In genomic region chr3:153911111-153911510, GRCh38 we compare ENCODE assay signal across 15 cellular contexts.
DNase-seq lines count a peak whose midpoint lies in the region; ATAC-seq and TF ChIP-seq lines count a peak whose summit lies in the region.
"Had no signal": no experiment of that assay in that cellular context is flagged by ENCODE, and none has a peak within 500 bp of the region (broad histone marks: within the 10 kb centered on the region; RNA-seq: fewer than 3 reads in every experiment).

No MANE protein-coding gene starts in this region.

- intact Hi-C loops in thyroid gland (cut with DNase I) (no loop called here), prostate gland (cut with DNase I) (no loop called here)

- no peak for TF ChIP-seq POLR2A in thyroid gland (IDR thresholded peaks at IDR 0.05)
- no peak for TF ChIP-seq POLR2A in prostate gland (IDR thresholded peaks at IDR 0.05)

- H3K27ac ChIP-seq in thyroid gland (no peak overlapping the region), prostate gland (no peak overlapping the region)
- H3K27ac ChIP-seq: BLaER1 had no signal

- ATAC-seq in activated T-cell treated with anti-CD3 and anti-CD28 coated beads, Interleukin-2, amount 50 U/mL, for 72 hours (replicated peaks in 1 of 2): no peak
- no peak for ATAC-seq in HG02798 (IDR thresholded peaks at IDR 0.05; ENCODE audit: poor library complexity, unreplicated experiment)

- peak overlapping the region; percentile 11 for H3K27ac Mint-ChIP-seq in activated T-cell treated with anti-CD3 and anti-CD28 coated beads, Interleukin-2, amount 50 U/mL, for 72 hours
- peak overlapping the region; percentile 1 to 4 (median 2) for H3K27ac Mint-ChIP-seq in nephron
- H3K27ac Mint-ChIP-seq: CD8-positive, alpha-beta memory T cell had no signal

- no peaks in the 10 kb centered on the region for H3K27me3 ChIP-seq in thyroid gland
- H3K27me3 ChIP-seq in prostate gland (replicated peaks; ENCODE audit: insufficient read depth): no peaks in the 10 kb centered on the region
- H3K27me3 ChIP-seq: BLaER1 had no signal

- H3K4me3 Mint-ChIP-seq in activated T-cell treated with anti-CD3 and anti-CD28 coated beads, Interleukin-2, amount 50 U/mL, for 72 hours: no peak overlapping the region
- no peak overlapping the region for H3K4me3 Mint-ChIP-seq in nephron
- H3K4me3 Mint-ChIP-seq: CD8-positive, alpha-beta memory T cell had no signal

- no peaks in the 10 kb centered on the region for H3K9me3 ChIP-seq in thyroid gland
- no peaks in the 10 kb centered on the region for H3K9me3 ChIP-seq in prostate gland
- H3K9me3 ChIP-seq: BLaER1, Caco-2 had no signal

- peaks cover 0 to 1% of the 10 kb centered on the region in 2 donors for H3K9me3 Mint-ChIP-seq in activated T-cell treated with anti-CD3 and anti-CD28 coated beads, Interleukin-2, amount 50 U/mL, for 72 hours
- H3K9me3 Mint-ChIP-seq in nephron: no peaks in the 10 kb centered on the region

- DNase-seq in activated T-cell treated with anti-CD3 and anti-CD28 coated beads, Interleukin-2, amount 50 U/mL, for 72 hours: no peak
- no peak for DNase-seq in activated T-cell treated with anti-CD3 and anti-CD28 coated beads, Interleukin-2, amount 50 U/mL, for 48 hours
- DNase-seq in kidney glomerular epithelial cell (lab: John Stamatoyannopoulos, UW) (peak; percentile 22), thyroid gland (peak; percentile 18 to 25), RKO (ENCODE audit: low spot score) (no peak), prostate gland (ENCODE audit: low spot score) (no peak)
- DNase-seq: 8988T; AML-193; Caco-2; CD8-positive, alpha-beta memory T cell; DMS 273 treated with DMSO at 0.1 percent for 48 hours; HCEC 1CT had no signal

- WGBS in thyroid gland, 2 donors: 41 to 57% methylated on average over 2 of the region's 2 CpGs
- 91% methylated on average over 2 of the region's 2 CpGs for WGBS in prostate gland

- H3K4me3 ChIP-seq in thyroid gland (replicated peaks in 1 of 3) (no peak overlapping the region), prostate gland (no peak overlapping the region)
- H3K4me3 ChIP-seq: BLaER1 had no signal

- H3K36me3 Mint-ChIP-seq in activated T-cell treated with anti-CD3 and anti-CD28 coated beads, Interleukin-2, amount 50 U/mL, for 72 hours (ENCODE audit: insufficient read depth in 2 of 2): peaks cover 0 to under 1% of the 10 kb centered on the region in 2 donors
- H3K36me3 Mint-ChIP-seq in nephron (ENCODE audit: low read depth): no peaks in the 10 kb centered on the region
- H3K36me3 Mint-ChIP-seq: CD8-positive, alpha-beta memory T cell had no signal

- peaks cover 8% of the 10 kb centered on the region for H3K27me3 Mint-ChIP-seq in activated T-cell treated with anti-CD3 and anti-CD28 coated beads, Interleukin-2, amount 50 U/mL, for 72 hours (ENCODE audit: low read depth)
- H3K27me3 Mint-ChIP-seq in nephron (ENCODE audit: low read depth): no peaks in the 10 kb centered on the region

- TF ChIP-seq CTCF in nephron (IDR thresholded peaks at IDR 0.05; ENCODE audit: unreplicated experiment in 3 of 3) (no peak), thyroid gland (IDR thresholded peaks at IDR 0.05) (no peak), prostate gland (IDR thresholded peaks at IDR 0.05) (no peak)

- H3K4me1 ChIP-seq in thyroid gland (peaks cover 3 to 9% of the 10 kb centered on the region in 2 donors), prostate gland (replicated peaks) (no peaks in the 10 kb centered on the region)
- H3K4me1 ChIP-seq: BLaER1, Caco-2 had no signal

- no peaks in the 10 kb centered on the region for H3K4me1 Mint-ChIP-seq in activated T-cell treated with anti-CD3 and anti-CD28 coated beads, Interleukin-2, amount 50 U/mL, for 72 hours (ENCODE audit: low read depth)
- H3K4me1 Mint-ChIP-seq in nephron: peaks cover 23% of the 10 kb centered on the region
- H3K4me1 Mint-ChIP-seq: CD8-positive, alpha-beta memory T cell had no signal

- H3K36me3 ChIP-seq in thyroid gland (no peaks in the 10 kb centered on the region), prostate gland (no peaks in the 10 kb centered on the region)
- H3K36me3 ChIP-seq: BLaER1 had no signal

Comparison
In these comparisons a context has a peak if more than half of its experiments do, and no peak if none do; other contexts are left out.
1. DNase-seq: peak in kidney glomerular epithelial cell (single experiment) and thyroid gland (2 of 2); none in activated T-cell treated with anti-CD3 and anti-CD28 coated beads, Interleukin-2, amount 50 U/mL, for 72 hours (0 of 2), activated T-cell treated with anti-CD3 and anti-CD28 coated beads, Interleukin-2, amount 50 U/mL, for 48 hours (0 of 2), RKO (single experiment) and prostate gland (single experiment).